12 cellular contexts compared by ENCODE assay signal in the genomic region with DNA sequence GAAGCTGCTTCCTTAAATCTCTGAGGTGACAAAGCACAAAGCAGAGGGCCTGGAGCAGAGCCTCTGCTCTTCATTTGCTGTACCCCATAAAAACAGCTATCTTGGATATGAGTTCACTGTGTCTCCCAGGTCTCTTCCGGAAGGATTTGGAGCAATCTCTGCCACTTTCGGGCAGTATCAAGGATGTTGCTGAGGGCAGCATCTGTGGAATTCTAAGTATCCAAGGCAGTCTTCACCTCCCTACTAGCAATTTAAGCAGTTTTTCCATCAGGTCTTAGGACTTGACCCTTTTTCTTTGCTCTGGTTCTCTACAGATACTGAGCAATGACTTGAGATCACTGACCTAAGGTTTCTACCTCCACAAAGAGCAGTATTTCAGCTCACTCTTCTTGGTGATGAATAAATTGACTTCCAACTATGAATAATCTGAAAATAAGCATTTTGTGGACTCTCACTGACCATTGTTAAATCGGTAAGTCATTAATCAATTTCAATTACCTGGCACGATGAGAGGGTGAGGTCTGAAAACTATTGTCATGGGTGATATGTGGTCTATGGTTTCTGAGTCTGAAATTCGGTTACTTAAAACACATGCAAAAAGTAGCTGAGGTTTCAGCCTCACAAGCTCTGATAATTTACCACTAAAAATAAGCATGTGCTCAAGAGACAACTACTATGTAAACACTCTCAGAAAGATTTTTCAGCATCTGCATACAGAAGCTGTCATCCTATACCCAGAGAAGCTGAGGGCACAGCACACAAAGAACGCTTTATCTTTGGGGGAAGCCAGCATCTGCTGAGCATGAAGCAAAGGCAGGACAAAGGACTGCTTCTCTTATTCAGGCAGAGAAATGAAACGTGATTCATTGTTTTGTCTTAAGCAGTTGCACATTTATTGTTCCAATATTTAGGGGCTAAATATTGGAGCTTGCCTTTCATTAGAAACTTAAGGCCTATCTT. TPM values are rescaled to one million over a fixed set of nuclear protein-coding genes. Genes with fewer than 3 reads are reported as not detected.
DNase-seq lines count a peak whose midpoint lies in the region; ATAC-seq lines count a peak whose summit lies in the region.
"Had no signal": no experiment of that assay in that cellular context is flagged by ENCODE, and none has a peak within 500 bp of the region (broad histone marks: within the 10 kb centered on the region; RNA-seq: fewer than 3 reads in every experiment).

No MANE protein-coding gene starts in this region.

- ATAC-seq in stimulated activated effector memory CD8-positive, alpha-beta T cell treated with anti-CD3 and anti-CD28 coated beads, Interleukin-12 subunit alpha, Interleukin-12 subunit beta, amount 100 ng/mL, for 72 hours, result no peak

- intact Hi-C loops in activated T-helper 2 cell treated with anti-CD3 and anti-CD28 coated beads, Interferon-gamma antibody, Interleukin-2, Interleukin-4, amounts not matched to agents 10 μg/mL and 5 μg/mL and 100 μg/mL, durations not matched to agents 14 hours and 24 hours and 36 hours (cut with micrococcal nuclease), result no loop called here

- no peaks in the 10 kb centered on the region for H3K4me1 Mint-ChIP-seq in activated T-helper 2 cell treated with anti-CD3 and anti-CD28 coated beads, Interferon-gamma antibody, Interleukin-2, Interleukin-4, amounts not matched to agents 10 μg/mL and 5 μg/mL and 100 μg/mL, durations not matched to agents 14 hours and 24 hours and 36 hours (ENCODE audit: low read depth)
- no peaks in the 10 kb centered on the region for H3K4me1 Mint-ChIP-seq in stimulated activated effector memory CD8-positive, alpha-beta T cell treated with anti-CD3 and anti-CD28 coated beads, Interleukin-12 subunit alpha, Interleukin-12 subunit beta, amount 100 ng/mL, for 72 hours

- no peaks in the 10 kb centered on the region for H3K36me3 Mint-ChIP-seq in activated T-helper 2 cell treated with anti-CD3 and anti-CD28 coated beads, Interferon-gamma antibody, Interleukin-2, Interleukin-4, amounts not matched to agents 10 μg/mL and 5 μg/mL and 100 μg/mL, durations not matched to agents 14 hours and 24 hours and 36 hours (ENCODE audit: low read depth)
- H3K36me3 Mint-ChIP-seq in stimulated activated effector memory CD8-positive, alpha-beta T cell treated with anti-CD3 and anti-CD28 coated beads, Interleukin-12 subunit alpha, Interleukin-12 subunit beta, amount 100 ng/mL, for 72 hours, result no peaks in the 10 kb centered on the region

- peaks cover 28% of the 10 kb centered on the region for H3K27me3 Mint-ChIP-seq in activated T-helper 2 cell treated with anti-CD3 and anti-CD28 coated beads, Interferon-gamma antibody, Interleukin-2, Interleukin-4, amounts not matched to agents 10 μg/mL and 5 μg/mL and 100 μg/mL, durations not matched to agents 14 hours and 24 hours and 36 hours (ENCODE audit: low read depth)

- in situ Hi-C loops in SK-MEL-5 (cut with HindIII; ENCODE audit: low pct_unique_long_range_greater_than_20kb, low sequenced_read_pairs), result loop anchor here (25.0 kb wide), 1 partner anchor 262 kb away; no protein-coding TSS in a partner anchor

- H3K9me3 Mint-ChIP-seq in activated T-helper 2 cell treated with anti-CD3 and anti-CD28 coated beads, Interferon-gamma antibody, Interleukin-2, Interleukin-4, amounts not matched to agents 10 μg/mL and 5 μg/mL and 100 μg/mL, durations not matched to agents 14 hours and 24 hours and 36 hours, result no peaks in the 10 kb centered on the region
- no peaks in the 10 kb centered on the region for H3K9me3 Mint-ChIP-seq in stimulated activated effector memory CD8-positive, alpha-beta T cell treated with anti-CD3 and anti-CD28 coated beads, Interleukin-12 subunit alpha, Interleukin-12 subunit beta, amount 100 ng/mL, for 72 hours

- DNase-seq in Ammon's horn (ENCODE audit: low spot score) (peak; percentile 62), NCI-H1092 (lab: John Stamatoyannopoulos, UW) (peak; percentile 24), SK-MEL-5 (ENCODE audit: low read depth, low spot score) (peak; percentile 89), myocyte (ENCODE audit: low read depth) (peak; percentile 41), T-helper 9 cell (no peak), A172 (ENCODE audit: low spot score) (no peak)
- DNase-seq in activated T-helper 2 cell treated with anti-CD3 and anti-CD28 coated beads, Interferon-gamma antibody, Interleukin-2, Interleukin-4, amounts not matched to agents 10 μg/mL and 5 μg/mL and 100 μg/mL, durations not matched to agents 14 hours and 24 hours and 36 hours (ENCODE audit: low spot score), result no peak
- no peak for DNase-seq in stimulated activated effector memory CD8-positive, alpha-beta T cell treated with anti-CD3 and anti-CD28 coated beads, Interleukin-12 subunit alpha, Interleukin-12 subunit beta, amount 100 ng/mL, for 72 hours (ENCODE audit: low spot score in 2 of 2)
- DNase-seq: activated effector memory CD4-positive, alpha-beta T cell treated with anti-CD3 and anti-CD28 coated beads, Interleukin-2, amount 50 U/mL, for 16 hours; dermis blood vessel endothelial cell; DND-41; SK-N-SH had no signal

- no peak overlapping the region for H3K27ac Mint-ChIP-seq in activated T-helper 2 cell treated with anti-CD3 and anti-CD28 coated beads, Interferon-gamma antibody, Interleukin-2, Interleukin-4, amounts not matched to agents 10 μg/mL and 5 μg/mL and 100 μg/mL, durations not matched to agents 14 hours and 24 hours and 36 hours
- H3K27ac Mint-ChIP-seq in stimulated activated effector memory CD8-positive, alpha-beta T cell treated with anti-CD3 and anti-CD28 coated beads, Interleukin-12 subunit alpha, Interleukin-12 subunit beta, amount 100 ng/mL, for 72 hours, result no peak overlapping the region

- H3K4me3 Mint-ChIP-seq in activated T-helper 2 cell treated with anti-CD3 and anti-CD28 coated beads, Interferon-gamma antibody, Interleukin-2, Interleukin-4, amounts not matched to agents 10 μg/mL and 5 μg/mL and 100 μg/mL, durations not matched to agents 14 hours and 24 hours and 36 hours (ENCODE audit: low read depth), result no peak overlapping the region
- H3K4me3 Mint-ChIP-seq in stimulated activated effector memory CD8-positive, alpha-beta T cell treated with anti-CD3 and anti-CD28 coated beads, Interleukin-12 subunit alpha, Interleukin-12 subunit beta, amount 100 ng/mL, for 72 hours, result no peak overlapping the region

RNA-seq across cellular contexts. Expression of a gene that starts 32.1 kb away (rescaled TPM):
- total RNA-seq in SK-MEL-5 (2014; rRNA removed; shearing (Covaris generic)), result 31.8 and 41.2 TPM in 2 replicates
- polyA plus RNA-seq in SK-MEL-5 (2015; cell fraction: cytosol; rRNA removed), result 41.5 and 44.9 TPM in 2 replicates
- 19.6 and 36.2 TPM in 2 replicates for polyA plus RNA-seq in SK-MEL-5 (2015; cell fraction: nucleus; rRNA removed)
- total RNA-seq in myocyte, result 491 and 570 TPM in 2 replicates
- 166 TPM for polyA plus RNA-seq in myocyte (2012)
- total RNA-seq in activated T-helper 2 cell treated with anti-CD3 and anti-CD28 coated beads, Interferon-gamma antibody, Interleukin-2, Interleukin-4, amounts not matched to agents 10 μg/mL and 5 μg/mL and 100 μg/mL, durations not matched to agents 14 hours and 24 hours and 36 hours, result 57.5 and 62.2 TPM in 2 replicates
- total RNA-seq in A172 (2014; rRNA removed; shearing (Covaris generic)), result 150 and 154 TPM in 2 replicates

Comparison
In these comparisons a context has a peak if more than half of its experiments do, and no peak if none do; other contexts are left out.
1. DNase-seq: peak in Ammon's horn (single experiment), NCI-H1092 (single experiment), SK-MEL-5 (single experiment) and myocyte (single experiment); none in T-helper 9 cell (single experiment), activated T-helper 2 cell treated with anti-CD3 and anti-CD28 coated beads, Interferon-gamma antibody, Interleukin-2, Interleukin-4, amounts not matched to agents 10 μg/mL and 5 μg/mL and 100 μg/mL, durations not matched to agents 14 hours and 24 hours and 36 hours (single experiment), A172 (single experiment) and stimulated activated effector memory CD8-positive, alpha-beta T cell treated with anti-CD3 and anti-CD28 coated beads, Interleukin-12 subunit alpha, Interleukin-12 subunit beta, amount 100 ng/mL, for 72 hours (0 of 2).